36 cellular contexts compared by ENCODE assay signal in the genomic region with DNA sequence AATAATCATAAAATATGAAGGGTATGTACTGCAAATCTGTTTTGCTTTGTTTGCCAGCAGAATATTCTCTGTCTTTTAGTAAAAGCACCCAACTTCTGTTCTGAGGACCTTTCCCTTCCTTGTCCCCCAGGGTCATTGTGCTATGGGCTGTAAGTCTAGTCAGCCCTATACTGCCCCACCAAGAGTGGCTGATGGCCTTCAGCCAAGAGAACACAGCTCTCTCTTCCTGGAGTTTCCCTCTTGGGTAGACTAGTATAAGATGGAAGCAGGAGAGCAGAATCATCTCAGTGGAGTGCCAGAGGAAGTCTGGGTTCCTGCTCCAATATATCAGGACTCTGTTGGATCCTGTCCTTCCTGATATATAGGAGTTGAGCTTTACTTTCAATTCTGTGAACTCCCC. TPM values are rescaled to one million over a fixed set of nuclear protein-coding genes. Genes with fewer than 3 reads are reported as not detected.
"Had no signal": no experiment of that assay in that cellular context is flagged by ENCODE, and none has a peak within 500 bp of the region (broad histone marks: within the 10 kb centered on the region; RNA-seq: fewer than 3 reads in every experiment).

No MANE protein-coding gene starts in this region.

- DNase-seq: activated CD4-positive, alpha-beta memory T cell treated with anti-CD3 and anti-CD28 coated beads for 36 hours; activated CD4-positive, alpha-beta T cell treated with anti-CD3 and anti-CD28 coated beads for 36 hours; activated CD4-positive, alpha-beta T cell treated with anti-CD3 and anti-CD28 coated beads, Interleukin-2, amount 10 ng/mL, durations not matched to agents 24 days and 14 days; activated CD4-positive, CD25-positive, alpha-beta regulatory T cell; activated CD4-positive, CD25-positive, alpha-beta regulatory T cell treated with anti-CD3 and anti-CD28 coated beads, Interleukin-2, amount 50 U/mL, for 72 hours; activated CD8-positive, alpha-beta memory T cell treated with anti-CD3 and anti-CD28 coated beads, Interleukin-2, amount 10 ng/mL, durations not matched to agents 7 days and 5 days; activated CD8-positive, alpha-beta memory T cell treated with anti-CD3 and anti-CD28 coated beads, Interleukin-2, amount 50 U/mL, for 48 hours; activated CD8-positive, alpha-beta T cell treated with anti-CD3 and anti-CD28 coated beads, Interleukin-2, amount 10 ng/mL, durations not matched to agents 7 days and 5 days; activated effector memory CD4-positive, alpha-beta T cell treated with Interleukin-2 at 50 U/mL for 16 hours; activated gamma-delta T cell treated with Interleukin-2 at 50 U/mL for 16 hours; activated naive CD4-positive, alpha-beta T cell treated with anti-CD3 and anti-CD28 coated beads, Interleukin-2, amount 50 U/mL, for 16 hours; activated naive CD4-positive, alpha-beta T cell treated with Interleukin-2 at 50 U/mL for 16 hours; activated T-cell treated with anti-CD3 and anti-CD28 coated beads for 4 hours; activated T-cell treated with anti-CD3 and anti-CD28 coated beads, Interleukin-2, amount 50 U/mL, for 4 hours; amniotic stem cell; anterior cingulate cortex; brain microvascular endothelial cell; cortex of kidney; dermis blood vessel endothelial cell; effector CD4-positive, alpha-beta T cell; effector memory CD8-positive, alpha-beta T cell; erythroblast; foreskin keratinocyte; gastrocnemius medialis; glutamatergic neuron; T-helper 1 cell; T-helper 17 cell; T1000 had no signal

- H3K36me3 ChIP-seq: brain microvascular endothelial cell, esophagus muscularis mucosa, gastrocnemius medialis had no signal

- H3K9me3 ChIP-seq: esophagus muscularis mucosa, gastrocnemius medialis had no signal

- H3K27ac ChIP-seq: brain microvascular endothelial cell, esophagus muscularis mucosa, foreskin keratinocyte, gastrocnemius medialis had no signal

- H3K4me1 ChIP-seq: esophagus muscularis mucosa, gastrocnemius medialis had no signal

- H3K27me3 ChIP-seq: brain microvascular endothelial cell, esophagus muscularis mucosa, foreskin keratinocyte, gastrocnemius medialis had no signal

- H3K4me3 ChIP-seq: esophagus muscularis mucosa, gastrocnemius medialis had no signal

RNA-seq across cellular contexts. Expression of a gene that starts 29.0 kb away (rescaled TPM):
- total RNA-seq: activated CD4-positive, alpha-beta memory T cell treated with anti-CD3 and anti-CD28 coated beads for 36 hours; activated CD4-positive, alpha-beta T cell treated with anti-CD3 and anti-CD28 coated beads for 36 hours; activated CD4-positive, alpha-beta T cell treated with anti-CD3 and anti-CD28 coated beads, Interleukin-2, amount 10 ng/mL, durations not matched to agents 24 days and 14 days; activated CD8-positive, alpha-beta memory T cell treated with anti-CD3 and anti-CD28 coated beads for 36 hours; activated CD8-positive, alpha-beta memory T cell treated with anti-CD3 and anti-CD28 coated beads, Interleukin-2, amount 10 ng/mL, durations not matched to agents 7 days and 5 days; activated CD8-positive, alpha-beta T cell treated with anti-CD3 and anti-CD28 coated beads, Interleukin-2, amount 10 ng/mL, durations not matched to agents 7 days and 5 days; activated T-cell treated with anti-CD3 and anti-CD28 coated beads, Interleukin-2, amount 50 U/mL, for 4 hours; activated T-helper 17 cell treated with anti-CD3 and anti-CD28 coated beads, Interleukin-2, amount 50 U/mL, for 72 hours; bronchial epithelial cell; cardiac septum; dermis blood vessel endothelial cell; esophagus muscularis mucosa; foreskin keratinocyte; gastrocnemius medialis; T-helper 17 cell had no signal
- polyA plus RNA-seq: adipose tissue, foreskin keratinocyte had no signal

RNA-seq across cellular contexts. Expression of a gene that starts 51.7 kb away (rescaled TPM):
- total RNA-seq: activated CD4-positive, alpha-beta memory T cell treated with anti-CD3 and anti-CD28 coated beads for 36 hours; activated CD4-positive, alpha-beta T cell treated with anti-CD3 and anti-CD28 coated beads for 36 hours; activated CD4-positive, alpha-beta T cell treated with anti-CD3 and anti-CD28 coated beads, Interleukin-2, amount 10 ng/mL, durations not matched to agents 24 days and 14 days; activated CD8-positive, alpha-beta memory T cell treated with anti-CD3 and anti-CD28 coated beads for 36 hours; activated CD8-positive, alpha-beta memory T cell treated with anti-CD3 and anti-CD28 coated beads, Interleukin-2, amount 10 ng/mL, durations not matched to agents 7 days and 5 days; activated CD8-positive, alpha-beta T cell treated with anti-CD3 and anti-CD28 coated beads, Interleukin-2, amount 10 ng/mL, durations not matched to agents 7 days and 5 days; activated T-cell treated with anti-CD3 and anti-CD28 coated beads, Interleukin-2, amount 50 U/mL, for 4 hours; astrocyte; bronchial epithelial cell; cardiac septum; cerebellum; dermis blood vessel endothelial cell; esophagus muscularis mucosa; foreskin keratinocyte; gastrocnemius medialis; T-helper 17 cell had no signal
- polyA plus RNA-seq: foreskin keratinocyte had no signal
